8 cellular contexts compared by ENCODE assay signal in the genomic region with DNA sequence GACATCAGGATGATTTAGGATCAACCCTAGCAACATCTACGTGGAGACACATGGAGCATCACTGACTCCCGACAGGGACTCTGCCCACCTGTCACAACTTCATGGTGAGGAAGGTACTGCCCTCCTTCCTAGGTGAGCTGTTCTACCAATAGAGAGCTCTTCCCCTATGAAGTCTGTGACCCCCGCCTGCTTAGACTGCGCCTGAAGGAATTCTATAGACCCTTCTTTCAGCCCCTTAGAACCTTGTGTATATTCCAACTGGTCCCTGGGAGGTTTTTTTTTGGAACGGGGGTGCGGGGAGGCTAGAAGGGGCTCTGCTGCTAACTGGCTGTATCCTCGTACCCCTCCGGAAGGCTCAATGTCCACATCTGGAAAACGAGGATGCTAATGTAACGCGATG. TPM values are rescaled to one million over a fixed set of nuclear protein-coding genes. Genes with fewer than 3 reads are reported as not detected.
A peak's percentile ranks its signal among the peaks of the same experiment; 100 is the strongest.
DNase-seq lines count a peak whose midpoint lies in the region; ATAC-seq, FAIRE-seq and TF ChIP-seq lines count a peak whose summit lies in the region.

No MANE protein-coding gene starts in this region.

- peaks cover 25% of the 10 kb centered on the region for H3K4me1 ChIP-seq in CD4-positive, alpha-beta memory T cell (ENCODE audit: insufficient read depth, low read length)
- H3K4me1 ChIP-seq in ectodermal cell (ENCODE audit: control insufficient read depth, insufficient read depth, low read length) (peaks cover 9% of the 10 kb centered on the region), neural progenitor cell (peaks cover 7% of the 10 kb centered on the region)

- 6 to 7% methylated on average over 11 of the region's 11 CpGs for WGBS in ectodermal cell, 2 experiments

- H3K4me3 ChIP-seq in CD4-positive, alpha-beta memory T cell (ENCODE audit: low read length in 2 of 2) = peak overlapping the region; percentile 69 to 99
- H3K4me3 ChIP-seq in ectodermal cell (ENCODE audit: insufficient read depth, low read depth, low read length) = peak overlapping the region; percentile 87
- peak overlapping the region; percentile 94 for H3K4me3 ChIP-seq in neural progenitor cell

- H3K79me2 ChIP-seq in neural progenitor cell (ENCODE audit: low read depth) = peaks cover 27% of the 10 kb centered on the region

- peak overlapping the region; percentile 96 to 99 (median 98) for H3K27ac Mint-ChIP-seq in CD4-positive, alpha-beta memory T cell
- H3K27ac Mint-ChIP-seq in neural progenitor cell = peak overlapping the region; percentile 92

- H3F3A ChIP-seq in neural progenitor cell (ENCODE audit: low read depth) = peaks cover 9% of the 10 kb centered on the region

- H3K27ac ChIP-seq in CD4-positive, alpha-beta memory T cell (ENCODE audit: low read depth, low read length) = peak overlapping the region; percentile 76
- peak overlapping the region; percentile 70 for H3K27ac ChIP-seq in ectodermal cell (ENCODE audit: insufficient read depth, low read depth, low read length, poor library complexity, severe bottlenecking)
- no peak overlapping the region for H3K27ac ChIP-seq in neural progenitor cell

- H3K4me2 ChIP-seq in neural progenitor cell = peak overlapping the region; percentile 84

- intact Hi-C loops in CD4-positive, alpha-beta memory T cell (cut with micrococcal nuclease) = loop anchor here (1.0 to 10.0 kb wide), 9 partner anchors 52 to 581 kb away; partner anchors contain the start of genes AAMDC, ALG8, CLNS1A and GAB2

- peak in 1 of 5 donors; percentile 5 for DNase-seq in CD4-positive, alpha-beta memory T cell
- DNase-seq in NCI-H146 (lab: John Stamatoyannopoulos, UW) (peak; percentile 5), neural progenitor cell (ENCODE audit: low spot score) (peak; percentile 27), HK-2 (ENCODE audit: unreplicated experiment) (no peak), frontal cortex (ENCODE audit: low spot score in 2 of 2) (no peak), KG1 (lab: John Stamatoyannopoulos, UW) (no peak)

- no peak for ATAC-seq in HG02840 (IDR thresholded peaks at IDR 0.05; ENCODE audit: low FRiP score, unreplicated experiment)

- CTCF ChIA-PET in CD4-positive, alpha-beta memory T cell (lab: Charles Lee; ENCODE audit: partially characterized antibody) = interaction anchor here (1.2 to 2.1 kb wide), 2 partner anchors 52 to 174 kb away, joined by 6 to 11 read pairs; partner anchors contain the start of gene RSF1

- FAIRE-seq in frontal cortex (lab: Jason Lieb, UNC) = no peak

- POLR2A ChIA-PET in CD4-positive, alpha-beta memory T cell (lab: Charles Lee; ENCODE audit: partially characterized antibody) = interaction anchor here (0.7 to 2.4 kb wide), 8 partner anchors 9 to 580 kb away, joined by 3 to 62 read pairs (median 12); partner anchors contain the start of genes AAMDC, ALG8, NARS2 and NDUFC2

- H3K9me3 ChIP-seq in CD4-positive, alpha-beta memory T cell (ENCODE audit: control insufficient read depth in 1 of 2, low read length in 2 of 2) = no peaks in the 10 kb centered on the region
- H3K9me3 ChIP-seq in ectodermal cell (ENCODE audit: control insufficient read depth, low read length) (no peaks in the 10 kb centered on the region), neural progenitor cell (ENCODE audit: low read depth) (no peaks in the 10 kb centered on the region)

- H3K36me3 Mint-ChIP-seq in CD4-positive, alpha-beta memory T cell = peaks cover 4 to 19% of the 10 kb centered on the region in 2 donors
- H3K36me3 Mint-ChIP-seq in neural progenitor cell = no peaks in the 10 kb centered on the region

- peak overlapping the region; percentile 95 for H2AFZ ChIP-seq in neural progenitor cell (replicated peaks)

- no peak for TF ChIP-seq CTCF in neural progenitor cell (IDR thresholded peaks at IDR 0.05)

- H3K27me3 Mint-ChIP-seq in CD4-positive, alpha-beta memory T cell = no peaks in the 10 kb centered on the region
- no peaks in the 10 kb centered on the region for H3K27me3 Mint-ChIP-seq in neural progenitor cell (ENCODE audit: insufficient read depth, low read depth)

- H3K9ac ChIP-seq in neural progenitor cell = peak overlapping the region; percentile 90

- peaks cover 0 to 2% (median 0%) of the 10 kb centered on the region in 8 donors for H3K9me3 Mint-ChIP-seq in CD4-positive, alpha-beta memory T cell
- no peaks in the 10 kb centered on the region for H3K9me3 Mint-ChIP-seq in neural progenitor cell

- peaks cover 3% of the 10 kb centered on the region for H3K36me3 ChIP-seq in CD4-positive, alpha-beta memory T cell (ENCODE audit: insufficient read depth, low read length)
- peaks cover 8% of the 10 kb centered on the region for H3K36me3 ChIP-seq in ectodermal cell (ENCODE audit: control insufficient read depth, insufficient read depth, low read length)
- H3K36me3 ChIP-seq in neural progenitor cell = no peaks in the 10 kb centered on the region

- no peaks in the 10 kb centered on the region for H3K27me3 ChIP-seq in CD4-positive, alpha-beta memory T cell (ENCODE audit: insufficient read depth, low read length)
- H3K27me3 ChIP-seq in ectodermal cell (ENCODE audit: control insufficient read depth, insufficient read depth, low read length, poor library complexity, severe bottlenecking) = no peaks in the 10 kb centered on the region
- H3K27me3 ChIP-seq in neural progenitor cell = no peaks in the 10 kb centered on the region

- H4K20me1 ChIP-seq in neural progenitor cell (ENCODE audit: low read depth) = peaks cover 5% of the 10 kb centered on the region

- H3K4me1 Mint-ChIP-seq in CD4-positive, alpha-beta memory T cell = peaks cover 14 to 41% (median 26%) of the 10 kb centered on the region in 4 donors
- H3K4me1 Mint-ChIP-seq in neural progenitor cell = peaks cover 15% of the 10 kb centered on the region

- peak overlapping the region; percentile 92 to 98 (median 96) for H3K4me3 Mint-ChIP-seq in CD4-positive, alpha-beta memory T cell
- H3K4me3 Mint-ChIP-seq in neural progenitor cell = peak overlapping the region; percentile 99

RNA-seq across cellular contexts. Expression of gene INTS4, which starts 0.6 kb away (rescaled TPM):
- 10 to 100 TPM; 84.0 to 85.0 TPM for total RNA-seq in CD4-positive, alpha-beta memory T cell
- polyA plus RNA-seq in CD4-positive, alpha-beta memory T cell = 10 to 100 TPM; 37.2 to 42.1 TPM
- 41.6 TPM for polyA plus RNA-seq in ectodermal cell (2013, experiment 1 of 4)
- polyA plus RNA-seq in ectodermal cell (2013, experiment 2 of 4) = 41.6 TPM
- polyA plus RNA-seq in ectodermal cell (2013, experiment 3 of 4) = 31.5 TPM
- 41.9 TPM for polyA plus RNA-seq in ectodermal cell (2013, experiment 4 of 4)
- total RNA-seq in neural progenitor cell (ENCODE audit: low replicate concordance) = 48.0 and 61.5 TPM in 2 replicates
- 46.9 TPM for total RNA-seq in frontal cortex

RNA-seq across cellular contexts. Expression of gene KCTD14, which starts 29.2 kb away (rescaled TPM):
- total RNA-seq in CD4-positive, alpha-beta memory T cell = under 1 TPM in 1 of 2 experiments, not detected in 1; 0.20 TPM
- not detected for polyA plus RNA-seq in CD4-positive, alpha-beta memory T cell
- 5.0 TPM for polyA plus RNA-seq in ectodermal cell (2013, experiment 1 of 4)
- polyA plus RNA-seq in ectodermal cell (2013, experiment 2 of 4) = 5.2 TPM
- 4.6 TPM for polyA plus RNA-seq in ectodermal cell (2013, experiment 3 of 4)
- polyA plus RNA-seq in ectodermal cell (2013, experiment 4 of 4) = 4.1 TPM
- total RNA-seq in neural progenitor cell (ENCODE audit: low replicate concordance) = 4.3 and 5.3 TPM in 2 replicates
- 0.82 TPM for total RNA-seq in frontal cortex

Comparison
In these comparisons a context has a peak if more than half of its experiments do, and no peak if none do; other contexts are left out.
1. DNase-seq: peak in NCI-H146 (single experiment) and neural progenitor cell (single experiment); none in HK-2 (single experiment), frontal cortex (0 of 2) and KG1 (single experiment).
2. Peak in every context shown above with its lines, with median percentiles within 50 percentile points of each other: H3K4me3 ChIP-seq.